8 cellular contexts compared by ENCODE assay signal in the genomic region with DNA sequence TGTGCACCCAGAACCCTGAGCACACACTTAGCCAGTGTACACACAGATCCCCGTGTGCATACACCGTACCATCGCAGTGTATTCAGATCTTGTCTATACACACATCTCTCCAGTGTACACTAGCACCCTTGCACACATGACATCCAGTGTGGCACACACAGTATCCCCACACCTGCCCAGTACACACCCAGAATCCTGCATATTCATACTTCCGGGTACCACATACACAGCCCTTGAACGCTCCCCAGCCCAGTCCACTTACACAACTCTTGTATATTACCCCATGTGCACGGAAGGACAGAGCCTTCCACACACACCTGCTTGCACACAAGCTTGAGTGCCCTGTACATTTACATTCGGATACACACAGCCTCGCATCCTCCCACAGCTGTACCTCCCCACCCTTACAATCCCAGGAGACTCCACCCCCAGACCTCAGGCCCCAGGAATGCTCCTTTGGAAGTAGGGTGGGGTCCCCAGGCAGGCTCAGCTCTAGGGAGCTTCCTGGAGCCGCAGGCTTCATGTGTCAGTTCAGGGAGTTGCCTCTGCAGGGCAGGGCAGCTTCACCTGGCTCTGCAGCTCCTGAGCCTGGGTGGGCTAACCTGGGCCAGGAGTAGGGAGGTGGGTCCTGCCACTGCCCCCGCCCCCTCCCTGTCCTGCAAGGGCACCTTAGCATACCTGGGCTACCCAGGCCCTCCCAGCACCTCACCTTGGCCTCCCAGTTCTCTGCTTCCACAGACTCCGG. TPM values are rescaled to one million over a fixed set of nuclear protein-coding genes. Genes with fewer than 3 reads are reported as not detected.
DNase-seq lines count a peak whose midpoint lies in the region; ATAC-seq and TF ChIP-seq lines count a peak whose summit lies in the region.

No MANE protein-coding gene starts in this region.

- no peaks in the 10 kb centered on the region for H3K9me3 ChIP-seq in SK-N-MC (ENCODE audit: low read depth, low read length)
- no peaks in the 10 kb centered on the region for H3K9me3 ChIP-seq in right atrium auricular region
- H3K9me3 ChIP-seq in psoas muscle = no peaks in the 10 kb centered on the region

- H3K36me3 ChIP-seq in SK-N-MC (ENCODE audit: insufficient read depth, low read length) = no peaks in the 10 kb centered on the region; the same call in 1 of the 2 replicates
- H3K36me3 ChIP-seq in right atrium auricular region = peaks cover 17% of the 10 kb centered on the region
- H3K36me3 ChIP-seq in psoas muscle (ENCODE audit: insufficient read depth in 1 of 2, low read depth in 1 of 2) = peaks cover 0 to 34% of the 10 kb centered on the region in 2 donors

- intact Hi-C loops in psoas muscle (cut with DNase I) = loop anchor here in 1 of 2 donors (5.0 kb wide), 1 partner anchor 45 kb away; a partner anchor contains a TSS

- H3K9ac ChIP-seq in SK-N-MC (ENCODE audit: insufficient read length) = no peak overlapping the region

- peak overlapping the region; percentile 74 for H3K27ac ChIP-seq in SK-N-MC
- H3K27ac ChIP-seq in right atrium auricular region = peak overlapping the region; percentile 87 to 91
- H3K27ac ChIP-seq in psoas muscle = peak overlapping the region; percentile 90

- DNase-seq in Daoy (ENCODE audit: low read depth) (peak; percentile 42), SK-N-MC (ENCODE audit: low read depth, low spot score) (no peak), right atrium auricular region (ENCODE audit: low spot score) (no peak), psoas muscle (no peak), NCI-H128 (lab: John Stamatoyannopoulos, UW; ENCODE audit: unreplicated experiment) (no peak), GM03348 (ENCODE audit: low spot score) (no peak)

- H3K27me3 ChIP-seq in right atrium auricular region (no peaks in the 10 kb centered on the region), psoas muscle (ENCODE audit: insufficient read depth in 3 of 3, low read length in 2 of 3) (no peaks in the 10 kb centered on the region)

- no peak for TF ChIP-seq CTCF in right atrium auricular region (IDR thresholded peaks at IDR 0.05)
- TF ChIP-seq CTCF in psoas muscle (IDR thresholded peaks at IDR 0.05) = no peak

- H3K4me3 ChIP-seq in SK-N-MC (peak overlapping the region; percentile 68), right atrium auricular region (no peak overlapping the region), psoas muscle (no peak overlapping the region)

- 33 to 49% (median 39%) methylated on average over 11 of the region's 11 CpGs for WGBS in psoas muscle, 3 donors

- H3K4me1 ChIP-seq in right atrium auricular region (peaks cover 8 to 78% of the 10 kb centered on the region in 2 donors), psoas muscle (peaks cover 78% of the 10 kb centered on the region)

- ATAC-seq in psoas muscle (no peak), HG03025 (IDR thresholded peaks at IDR 0.05; ENCODE audit: low FRiP score, unreplicated experiment) (no peak), HG02938 (IDR thresholded peaks at IDR 0.05; ENCODE audit: unreplicated experiment) (no peak)

RNA-seq across cellular contexts. Expression of a gene that starts 46.2 kb away (rescaled TPM):
- 3.8 and 4.7 TPM in 2 replicates for total RNA-seq in Daoy (2014; rRNA removed; shearing (Covaris generic))
- total RNA-seq in right atrium auricular region (10 to 100 TPM; 23.5 to 35.0 TPM), psoas muscle (10 to 100 TPM; 35.9 to 65.2 (median 59.0) TPM)
- 10 to 100 TPM in 1 of 3 donors, 1 to 10 TPM in 2; 6.4 to 19.8 (median 9.7) TPM for polyA plus RNA-seq in psoas muscle
